Comparison of ENCODE assay signal across 11 cellular contexts in the genomic region with DNA sequence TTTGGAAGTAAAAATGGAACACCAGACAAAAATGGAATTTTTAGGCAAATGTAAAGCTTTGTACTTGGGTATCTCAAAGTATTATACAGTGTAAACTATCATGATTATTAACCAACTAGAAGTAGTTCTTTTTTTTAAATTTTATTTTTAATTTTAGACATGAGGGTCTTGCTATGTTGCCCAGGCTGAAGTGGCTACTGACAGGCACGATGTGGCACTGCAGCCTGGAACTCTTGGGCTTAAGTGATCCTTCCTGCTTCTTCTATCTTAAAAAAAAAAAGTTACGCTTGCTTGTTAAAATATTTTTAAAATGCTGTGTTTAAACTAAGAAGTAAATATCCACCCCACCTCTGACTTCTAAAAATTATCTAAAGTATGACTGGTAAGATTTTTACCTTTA. TPM values are rescaled to one million over a fixed set of nuclear protein-coding genes. Genes with fewer than 3 reads are reported as not detected.
DNase-seq lines count a peak whose midpoint lies in the region; ATAC-seq, FAIRE-seq and TF ChIP-seq lines count a peak whose summit lies in the region.
"Had no signal": no experiment of that assay in that cellular context is flagged by ENCODE, and none has a peak within 500 bp of the region (broad histone marks: within the 10 kb centered on the region; RNA-seq: fewer than 3 reads in every experiment).

No MANE protein-coding gene starts in this region.

- no peak overlapping the region; the same call in 1 of the 2 replicates for H3K9ac ChIP-seq in GM12878 (ENCODE audit: control insufficient read depth, insufficient read depth, low read length)

- H3K36me3 Mint-ChIP-seq in Caco-2 (ENCODE audit: insufficient read depth, unreplicated experiment), result peaks cover 18% of the 10 kb centered on the region
- peaks cover 3% of the 10 kb centered on the region for H3K36me3 Mint-ChIP-seq in IgD-negative memory B cell
- no peaks in the 10 kb centered on the region for H3K36me3 Mint-ChIP-seq in osteocyte (ENCODE audit: unreplicated experiment)

- H3K4me3 ChIP-seq in Caco-2 (ENCODE audit: low read depth, low read length) (no peak overlapping the region), GM12878 (peak overlapping the region; percentile 91; the same call in 1 of the 2 replicates)

- TF ChIP-seq RAD21 in GM12878 (IDR thresholded peaks at IDR 0.05; ENCODE audit: insufficient read depth, low read depth, low read length), result no peak

- TF ChIP-seq POLR2A in GM12878 (IDR thresholded peaks at IDR 0.05; ENCODE audit: low read depth, low read length), result no peak

- H3K9me3 Mint-ChIP-seq in Caco-2 (ENCODE audit: unreplicated experiment), result no peaks in the 10 kb centered on the region
- H3K9me3 Mint-ChIP-seq in IgD-negative memory B cell, result no peaks in the 10 kb centered on the region
- no peaks in the 10 kb centered on the region for H3K9me3 Mint-ChIP-seq in osteocyte (ENCODE audit: unreplicated experiment)

- H2AFZ ChIP-seq in GM12878 (ENCODE audit: control insufficient read depth, low read depth, low read length), result no peak overlapping the region

- H4K20me1 ChIP-seq in GM12878 (ENCODE audit: control insufficient read depth, insufficient read depth), result no peaks in the 10 kb centered on the region

- POLR2A ChIA-PET in Caco-2 (lab: Charles Lee) (interaction anchor here (0.5 to 1.6 kb wide), 2 partner anchors 11 to 25 kb away, joined by 3 to 4 read pairs; no protein-coding TSS in a partner anchor), GM12878 (lab: Charles Lee) (interaction anchor here (0.6 to 2.1 kb wide), 10 partner anchors 11 to 574 kb away, joined by 3 to 8 read pairs (median 6); no protein-coding TSS in a partner anchor)

- H3K79me2 ChIP-seq in GM12878 (ENCODE audit: control insufficient read depth, insufficient read depth, low read length), result peaks cover 46% of the 10 kb centered on the region

- RAD21 ChIA-PET in GM12878 (lab: Charles Lee; ENCODE audit: unreplicated experiment), result interaction anchor here (0.6 to 7.6 kb wide), 31 partner anchors 11 to 924 kb away, joined by 3 to 209 read pairs (median 6); no protein-coding TSS in a partner anchor

- WGBS in GM12878 (ENCODE audit: insufficient coverage, insufficient replicate concordance, low lambda C conversion rate, missing lambda C conversion rate), result 97% methylated on average over 2 of the region's 2 CpGs

- no peaks in the 10 kb centered on the region for H3K4me1 Mint-ChIP-seq in Caco-2 (ENCODE audit: low read depth, unreplicated experiment)
- H3K4me1 Mint-ChIP-seq in IgD-negative memory B cell, result peaks cover 11 to 38% (median 29%) of the 10 kb centered on the region in 3 donors
- H3K4me1 Mint-ChIP-seq in osteocyte (ENCODE audit: unreplicated experiment), result peaks cover 13% of the 10 kb centered on the region

- H3K4me1 ChIP-seq in Caco-2, result peaks cover 11% of the 10 kb centered on the region
- no peaks in the 10 kb centered on the region for H3K4me1 ChIP-seq in GM12878 (ENCODE audit: control insufficient read depth, insufficient read depth, low read length)

- H3K9me3 ChIP-seq in Caco-2 (no peaks in the 10 kb centered on the region), GM12878 (replicated peaks; ENCODE audit: control insufficient read depth, insufficient read depth, low read length) (no peaks in the 10 kb centered on the region; the same call in 1 of the 3 replicates)
- H3K9me3 ChIP-seq: pancreas, thyroid gland had no signal

- H3K27ac Mint-ChIP-seq in Caco-2 (ENCODE audit: unreplicated experiment), result no peak overlapping the region
- peak overlapping the region in 2 of 3 donors; percentile 92 to 98 for H3K27ac Mint-ChIP-seq in IgD-negative memory B cell
- H3K27ac Mint-ChIP-seq in osteocyte (ENCODE audit: unreplicated experiment), result peak overlapping the region; percentile 99

- H3K4me2 ChIP-seq in GM12878 (ENCODE audit: control insufficient read depth, insufficient read depth), result no peak overlapping the region

- TF ChIP-seq CTCF in Caco-2 (IDR thresholded peaks at IDR 0.05; ENCODE audit: insufficient read depth in 1 of 2, low read depth in 1 of 2, low read length in 1 of 2, severe bottlenecking in 1 of 2, unreplicated experiment in 1 of 2) (no peak), GM12878 (IDR thresholded peaks at IDR 0.05 in 2 of 3, conservative IDR thresholded peaks at IDR 0.05 in 1 of 3; ENCODE audit: control insufficient read depth in 2 of 3, extremely low read depth in 1 of 3, insufficient read depth in 1 of 3, low read depth in 3 of 3, low read length in 3 of 3) (no peak), osteocyte (IDR thresholded peaks at IDR 0.05) (no peak)

- ATAC-seq in GM12878 (no peak), HG02840 (IDR thresholded peaks at IDR 0.05; ENCODE audit: low FRiP score, unreplicated experiment) (no peak)
- ATAC-seq: pancreas had no signal

- H3K36me3 ChIP-seq in Caco-2 (ENCODE audit: control insufficient read depth, insufficient read depth, low read length) (no peaks in the 10 kb centered on the region), GM12878 (ENCODE audit: control insufficient read depth in 2 of 2, insufficient read depth in 2 of 2, low read length in 1 of 2) (no peaks in the 10 kb centered on the region)
- H3K36me3 ChIP-seq: pancreas, thyroid gland had no signal

- SMC1A ChIA-PET in GM12878 (lab: Charles Lee; ENCODE audit: uncharacterized antibody, unreplicated experiment), result interaction anchor here (0.7 to 11.4 kb wide), 21 partner anchors 17 to 550 kb away, joined by 3 to 288 read pairs (median 6); partner anchors contain the start of gene FNTB

- CTCF ChIA-PET in Caco-2 (lab: Charles Lee) (interaction anchor here (1.4 to 3.1 kb wide), 3 partner anchors 75 to 247 kb away, joined by 4 to 28 read pairs (median 7); no protein-coding TSS in a partner anchor), GM12878 (lab: Yijun Ruan, JAX) (interaction anchor here (0.6 to 10.0 kb wide), 20 partner anchors 12 to 550 kb away, joined by 3 to 323 read pairs (median 5); no protein-coding TSS in a partner anchor)

- FAIRE-seq in GM12878 (lab: Jason Lieb, UNC), result no peak
- FAIRE-seq: D721Med, pancreas had no signal

- no peak for TF ChIP-seq EP300 in GM12878 (IDR thresholded peaks at IDR 0.05; ENCODE audit: borderline replicate concordance in 1 of 2, control insufficient read depth in 1 of 2, low read depth in 2 of 2, low read length in 2 of 2)

- in situ Hi-C loops in GM12878 (cut with MboI), result loop anchor here (5.0 to 10.0 kb wide), 2 partner anchors 547 to 664 kb away; no protein-coding TSS in a partner anchor

- H3K27me3 ChIP-seq in Caco-2 (replicated peaks; ENCODE audit: control insufficient read depth, insufficient read depth, low read length) (no peaks in the 10 kb centered on the region), GM12878 (replicated peaks in 1 of 2; ENCODE audit: control insufficient read depth in 2 of 2, insufficient read depth in 2 of 2, low read length in 1 of 2) (no peaks in the 10 kb centered on the region)
- H3K27me3 ChIP-seq: pancreas, thyroid gland had no signal

- intact Hi-C loops in Caco-2 (cut with micrococcal nuclease; ENCODE audit: unreplicated experiment) (loop anchor here (1.0 to 5.0 kb wide), 6 partner anchors 75 to 246 kb away; no protein-coding TSS in a partner anchor), GM12878 (cut with micrococcal nuclease; ENCODE audit: unreplicated experiment) (loop anchor here (5.0 to 10.0 kb wide), 4 partner anchors 108 to 662 kb away; no protein-coding TSS in a partner anchor)

- H3K27me3 Mint-ChIP-seq in Caco-2 (ENCODE audit: insufficient read depth, unreplicated experiment) (no peaks in the 10 kb centered on the region), IgD-negative memory B cell (no peaks in the 10 kb centered on the region), osteocyte (ENCODE audit: unreplicated experiment) (no peaks in the 10 kb centered on the region)

- H3K27ac ChIP-seq in GM12878 (ENCODE audit: control insufficient read depth, insufficient read depth), result no peak overlapping the region

- DNase-seq in Caco-2 (no peak), GM12878 (ENCODE audit: low read depth, low spot score) (no peak), osteocyte (ENCODE audit: extremely low spot score, unreplicated experiment) (no peak), DMS 273 (lab: John Stamatoyannopoulos, UW; ENCODE audit: unreplicated experiment) (no peak), COLO829 (ENCODE audit: low spot score) (no peak)
- DNase-seq: NCI-H1694 treated with DMSO at 0.1 percent for 48 hours, pancreas, thyroid gland had no signal

- BruUV-seq in Caco-2 (replicated peaks; lab: Mats Ljungman, UMichigan) (no TSS peak), GM12878 (replicated peaks; lab: Mats Ljungman, UMichigan) (no TSS peak)

- peak overlapping the region; percentile 84 for H3K4me3 Mint-ChIP-seq in Caco-2 (ENCODE audit: unreplicated experiment)
- H3K4me3 Mint-ChIP-seq in IgD-negative memory B cell, result peak overlapping the region; percentile 98 to 99 (median 99)
- H3K4me3 Mint-ChIP-seq in osteocyte (ENCODE audit: unreplicated experiment), result peak overlapping the region; percentile 97

TF ChIP-seq in GM12878, 131 proteins besides CTCF, POLR2A, EP300 and RAD21 (continues in another document):
- TF ChIP-seq, protein P1, sequence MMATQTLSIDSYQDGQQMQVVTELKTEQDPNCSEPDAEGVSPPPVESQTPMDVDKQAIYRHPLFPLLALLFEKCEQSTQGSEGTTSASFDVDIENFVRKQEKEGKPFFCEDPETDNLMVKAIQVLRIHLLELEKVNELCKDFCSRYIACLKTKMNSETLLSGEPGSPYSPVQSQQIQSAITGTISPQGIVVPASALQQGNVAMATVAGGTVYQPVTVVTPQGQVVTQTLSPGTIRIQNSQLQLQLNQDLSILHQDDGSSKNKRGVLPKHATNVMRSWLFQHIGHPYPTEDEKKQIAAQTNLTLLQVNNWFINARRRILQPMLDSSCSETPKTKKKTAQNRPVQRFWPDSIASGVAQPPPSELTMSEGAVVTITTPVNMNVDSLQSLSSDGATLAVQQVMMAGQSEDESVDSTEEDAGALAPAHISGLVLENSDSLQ (IDR thresholded peaks at IDR 0.05), result no peak

RNA-seq across cellular contexts. Expression of gene FUT8, which starts 1.9 kb away (rescaled TPM):
- total RNA-seq in Caco-2 (2022), result 63.0 and 67.1 TPM in 2 replicates
- polyA plus RNA-seq in IgD-negative memory B cell, result 14.0 TPM
- total RNA-seq in GM12878 (2013; cell fraction: nucleolus; rRNA removed), result 130 and 133 TPM in 2 replicates
- 82.3 and 85.5 TPM in 2 replicates for total RNA-seq in GM12878 (2014; rRNA removed)
- 86.3 and 88.7 TPM in 2 replicates for total RNA-seq in GM12878 (2014; rRNA removed; fragmentation: Illumina TruSeq; extraction: Trizol)
- 106 and 107 TPM in 2 replicates for total RNA-seq in GM12878 (2021)
- 20.9 TPM for polyA plus RNA-seq in GM12878 (2011; ENCODE audit: low read depth)
- polyA plus RNA-seq in GM12878 (2011; rRNA removed), result 21.3 and 24.2 TPM in 2 replicates
- 12.5 and 19.7 TPM in 2 replicates for polyA plus RNA-seq in GM12878 (2011; cell fraction: cytosol; rRNA removed)
- 10.7 and 11.2 TPM in 2 replicates for polyA plus RNA-seq in GM12878 (2011; cell fraction: nucleus; rRNA removed)
- 20.4 and 34.4 TPM in 2 replicates for polyA plus RNA-seq in GM12878 (2012)
- 74.1 and 88.8 TPM in 2 replicates for polyA plus RNA-seq in GM12878 (2014; fragmentation: Illumina TruSeq; extraction: Trizol)
- 10 to 100 TPM; 25.0 to 45.6 TPM for polyA plus RNA-seq in GM12878 (2014; fragmentation: Nextera tagmentation; extraction: Ambion mirVana)
- 47.5 and 50.1 TPM in 2 replicates for polyA plus RNA-seq in GM12878 (2014; rRNA removed)
- 10 to 100 TPM; 64.2 to 68.3 TPM for polyA plus RNA-seq in GM12878 (2016; fragmentation: Nextera tagmentation; extraction: Ambion mirVana)
- 29.7 and 42.8 TPM in 2 replicates for polyA minus RNA-seq in GM12878 (2011; rRNA and poly(A)+ RNA removed)
- polyA minus RNA-seq in GM12878 (2011; cell fraction: cytosol; rRNA and poly(A)+ RNA removed), result 9.6 and 9.9 TPM in 2 replicates
- 31.3 and 55.2 TPM in 2 replicates for polyA minus RNA-seq in GM12878 (2011; cell fraction: nucleus; rRNA and poly(A)+ RNA removed)
- total RNA-seq in osteocyte, result 33.7 and 35.5 TPM in 2 replicates
